ENCODE assay signal across 19 cellular contexts in genomic region chr22:17820879-17821439, GRCh38. TPM values are rescaled to one million over a fixed set of nuclear protein-coding genes. Genes with fewer than 3 reads are reported as not detected.
A peak's percentile ranks its signal among the peaks of the same experiment; 100 is the strongest.
DNase-seq lines count a peak whose midpoint lies in the region; ATAC-seq, FAIRE-seq and TF ChIP-seq lines count a peak whose summit lies in the region.
"Had no signal": no experiment of that assay in that cellular context is flagged by ENCODE, and none has a peak within 500 bp of the region (broad histone marks: within the 10 kb centered on the region; RNA-seq: fewer than 3 reads in every experiment).

No MANE protein-coding gene starts in this region.

- no peak overlapping the region for H3K27ac ChIP-seq in kidney (ENCODE audit: low read depth in 2 of 2, low read length in 2 of 2)
- H3K27ac ChIP-seq in CD8-positive, alpha-beta memory T cell (ENCODE audit: low read depth, low read length) = no peak overlapping the region
- H3K27ac ChIP-seq: HL-60, PC-9, SK-N-MC had no signal

- no peaks in the 10 kb centered on the region for H3K9me3 ChIP-seq in kidney (ENCODE audit: control insufficient read depth in 1 of 2, low read length in 2 of 2)
- H3K9me3 ChIP-seq in CD8-positive, alpha-beta memory T cell (ENCODE audit: low read length) = no peaks in the 10 kb centered on the region
- H3K9me3 ChIP-seq: HAP-1 had no signal

- DNase-seq in activated T-cell treated with anti-CD3 and anti-CD28 coated beads, Interleukin-2, amount 50 U/mL, for 72 hours = no peak
- no peak for DNase-seq in activated T-cell treated with anti-CD3 and anti-CD28 coated beads, Interleukin-2, amount 50 U/mL, for 1 hour
- DNase-seq in NB4 (ENCODE audit: low read depth) (peak; percentile 13), RCC 7860 (ENCODE audit: low spot score) (no peak), kidney (no peak), Right ventricle myocardium superior (no peak)
- no peak for DNase-seq in CD8-positive, alpha-beta memory T cell
- DNase-seq: CD4-positive, CD25-positive, alpha-beta regulatory T cell; NCI-H146; NCI-H2081 treated with DMSO at 0.1 percent for 48 hours; NCI-H2227 treated with DMSO at 0.1 percent for 48 hours; NCI-H524; PC-9 had no signal

- ATAC-seq in activated T-cell treated with anti-CD3 and anti-CD28 coated beads, Interleukin-2, amount 50 U/mL, for 72 hours (replicated peaks in 1 of 2) = peak; percentile 39 to 55
- ATAC-seq in Right ventricle myocardium superior (ENCODE audit: poor library complexity) (no peak), HG03354 (IDR thresholded peaks at IDR 0.05; ENCODE audit: poor library complexity, severe bottlenecking, unreplicated experiment) (no peak)

- intact Hi-C loops in kidney (cut with DNase I) (loop anchor here (10.0 kb wide), 2 partner anchors 54 to 254 kb away; partner anchors contain the start of gene PEX26), Right ventricle myocardium superior (cut with DNase I) (no loop called here)

- H3K4me3 ChIP-seq in NB4 (ENCODE audit: low read depth, low read length) (no peak overlapping the region), kidney (ENCODE audit: low read length in 2 of 2) (no peak overlapping the region)
- H3K4me3 ChIP-seq in CD8-positive, alpha-beta memory T cell (ENCODE audit: low read length) = no peak overlapping the region
- H3K4me3 ChIP-seq: HAP-1, PC-9, SK-N-MC had no signal

- no peaks in the 10 kb centered on the region for H3K9me3 Mint-ChIP-seq in activated T-cell treated with anti-CD3 and anti-CD28 coated beads, Interleukin-2, amount 50 U/mL, for 72 hours
- H3K9me3 Mint-ChIP-seq in CD8-positive, alpha-beta memory T cell = no peaks in the 10 kb centered on the region
- H3K9me3 Mint-ChIP-seq: CD4-positive, CD25-positive, alpha-beta regulatory T cell had no signal

- H3K27me3 Mint-ChIP-seq in activated T-cell treated with anti-CD3 and anti-CD28 coated beads, Interleukin-2, amount 50 U/mL, for 72 hours (ENCODE audit: low read depth) = no peaks in the 10 kb centered on the region
- no peaks in the 10 kb centered on the region for H3K27me3 Mint-ChIP-seq in CD8-positive, alpha-beta memory T cell
- H3K27me3 Mint-ChIP-seq: B cell; CD4-positive, CD25-positive, alpha-beta regulatory T cell had no signal

- no peaks in the 10 kb centered on the region for H3K4me1 ChIP-seq in kidney (ENCODE audit: control insufficient read depth in 1 of 2, insufficient read depth in 1 of 2, low read depth in 1 of 2, low read length in 2 of 2)
- no peaks in the 10 kb centered on the region for H3K4me1 ChIP-seq in CD8-positive, alpha-beta memory T cell (ENCODE audit: insufficient read depth, low read length)
- H3K4me1 ChIP-seq: HAP-1 had no signal

- TF ChIP-seq POLR2A in NB4 (IDR thresholded peaks at IDR 0.05; ENCODE audit: extremely low read depth, insufficient read length) = no peak

- FAIRE-seq in RCC 7860 (lab: Jason Lieb, UNC) (peak; percentile 99), kidney (lab: Jason Lieb, UNC) (peak; percentile 100)
- FAIRE-seq: HTR-8/SVneo had no signal

- CTCF ChIA-PET in CD8-positive, alpha-beta memory T cell (lab: Charles Lee) = interaction anchor here (1.0 to 1.8 kb wide), 3 partner anchors 9 to 13 kb away, joined by 3 to 5 read pairs (median 4); no protein-coding TSS in a partner anchor

- no peak overlapping the region for H3K27ac Mint-ChIP-seq in activated T-cell treated with anti-CD3 and anti-CD28 coated beads, Interleukin-2, amount 50 U/mL, for 72 hours
- H3K27ac Mint-ChIP-seq in CD8-positive, alpha-beta memory T cell = no peak overlapping the region
- H3K27ac Mint-ChIP-seq: B cell had no signal

- no peaks in the 10 kb centered on the region for H3K27me3 ChIP-seq in CD8-positive, alpha-beta memory T cell (ENCODE audit: insufficient read depth, low read length, poor library complexity, severe bottlenecking)

- H3K4me1 Mint-ChIP-seq in activated T-cell treated with anti-CD3 and anti-CD28 coated beads, Interleukin-2, amount 50 U/mL, for 72 hours (ENCODE audit: low read depth) = no peaks in the 10 kb centered on the region
- H3K4me1 Mint-ChIP-seq in CD8-positive, alpha-beta memory T cell = no peaks in the 10 kb centered on the region
- H3K4me1 Mint-ChIP-seq: B cell; CD4-positive, CD25-positive, alpha-beta regulatory T cell had no signal

- H3K36me3 Mint-ChIP-seq in activated T-cell treated with anti-CD3 and anti-CD28 coated beads, Interleukin-2, amount 50 U/mL, for 72 hours (ENCODE audit: insufficient read depth in 2 of 2) = no peaks in the 10 kb centered on the region
- H3K36me3 Mint-ChIP-seq in CD8-positive, alpha-beta memory T cell = peaks cover 0 to 33% (median 3%) of the 10 kb centered on the region in 3 donors

- H3K36me3 ChIP-seq in kidney (ENCODE audit: control insufficient read depth in 1 of 2, insufficient read depth in 2 of 2, low read length in 2 of 2) = peaks cover 14 to 24% of the 10 kb centered on the region in 2 donors
- H3K36me3 ChIP-seq in CD8-positive, alpha-beta memory T cell (ENCODE audit: insufficient read depth, low read length) = no peaks in the 10 kb centered on the region

- no peak overlapping the region for H3K4me3 Mint-ChIP-seq in activated T-cell treated with anti-CD3 and anti-CD28 coated beads, Interleukin-2, amount 50 U/mL, for 72 hours
- H3K4me3 Mint-ChIP-seq in CD8-positive, alpha-beta memory T cell = no peak overlapping the region
- H3K4me3 Mint-ChIP-seq: B cell; CD4-positive, CD25-positive, alpha-beta regulatory T cell had no signal

- POLR2A ChIA-PET in CD8-positive, alpha-beta memory T cell (lab: Charles Lee) = no interaction called here

- no peak overlapping the region for H3K9ac ChIP-seq in kidney (ENCODE audit: low read length in 2 of 2)

- TF ChIP-seq CTCF in NB4 (IDR thresholded peaks at IDR 0.05; ENCODE audit: low read depth, low read length) (no peak), kidney (IDR thresholded peaks at IDR 0.05; ENCODE audit: borderline replicate concordance, extremely low read depth, insufficient read depth) (no peak)

RNA-seq across cellular contexts. Expression of gene BID, which starts 46.7 kb away (rescaled TPM):
- total RNA-seq in activated T-cell treated with anti-CD3 and anti-CD28 coated beads, Interleukin-2, amount 50 U/mL, for 72 hours = 10 to 100 TPM in 1 of 2 donors, 1 to 10 TPM in 1; 7.7 to 11.6 TPM
- total RNA-seq in kidney (12.5 TPM), Right ventricle myocardium superior (20.0 TPM)
- polyA plus RNA-seq in kidney (ENCODE audit: insufficient read depth, low read depth, low replicate concordance) = 10.6 TPM
- 10 to 100 TPM; 11.5 to 14.1 TPM for total RNA-seq in CD8-positive, alpha-beta memory T cell
- 72.5 TPM for polyA plus RNA-seq in CD8-positive, alpha-beta memory T cell

Comparison
In these comparisons a context has a peak if more than half of its experiments do, and no peak if none do; other contexts are left out.
1. ATAC-seq: peak in activated T-cell treated with anti-CD3 and anti-CD28 coated beads, Interleukin-2, amount 50 U/mL, for 72 hours (2 of 2); none in Right ventricle myocardium superior (single experiment) and HG03354 (single experiment).